In the genomic region with DNA sequence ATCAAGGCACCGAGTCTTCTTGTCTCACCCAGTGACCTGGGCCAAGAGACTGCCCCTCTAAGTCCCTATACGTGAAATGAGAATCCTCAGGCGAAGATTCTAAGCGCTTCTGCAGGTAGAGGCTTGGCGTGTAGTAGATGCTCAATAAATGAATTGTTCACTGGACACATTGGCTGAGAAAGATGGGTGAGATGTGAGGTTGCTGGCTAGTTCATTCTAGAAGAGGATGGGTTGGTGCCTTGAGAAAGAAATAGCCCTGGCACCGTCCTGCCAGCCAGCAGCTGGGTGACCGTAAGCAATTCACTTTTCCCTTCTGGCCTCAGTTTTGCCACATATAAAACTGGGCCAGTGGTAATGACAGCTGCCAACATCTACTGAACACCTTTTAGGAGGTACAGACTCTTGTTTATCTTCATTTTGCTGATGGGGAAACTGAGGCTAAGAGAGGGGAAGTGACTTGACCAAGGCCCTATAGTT, we compare ENCODE assay signal across 10 cellular contexts. TPM values are rescaled to one million over a fixed set of nuclear protein-coding genes. Genes with fewer than 3 reads are reported as not detected.
DNase-seq lines count a peak whose midpoint lies in the region; ATAC-seq and TF ChIP-seq lines count a peak whose summit lies in the region.
"Had no signal": no experiment of that assay in that cellular context is flagged by ENCODE, and none has a peak within 500 bp of the region (broad histone marks: within the 10 kb centered on the region; RNA-seq: fewer than 3 reads in every experiment).

No MANE protein-coding gene starts in this region.

- peak overlapping the region; percentile 87 for H3K4me2 ChIP-seq in fibroblast of lung (ENCODE audit: extremely low read depth, insufficient read depth, low read length)

- no peaks in the 10 kb centered on the region for H3K9me3 ChIP-seq in fibroblast of lung (ENCODE audit: control insufficient read depth, insufficient read depth, low read depth, low read length)
- H3K9me3 ChIP-seq in spleen, result no peaks in the 10 kb centered on the region
- H3K9me3 ChIP-seq: right atrium auricular region had no signal

- no peak for TF ChIP-seq POLR2A in spleen (IDR thresholded peaks at IDR 0.05)

- H3K27ac ChIP-seq in fibroblast of lung (ENCODE audit: insufficient read depth, low read length) (no peak overlapping the region), spleen (peak overlapping the region in 6 of 8 donors; percentile 7 to 87 (median 76))

- H3K9me3 Mint-ChIP-seq in T-helper 1 cell treated with Interleukin-12 subunit alpha and Interleukin-12 subunit beta and Interleukin-4 antibody, amounts not matched to agents 30 μg/mL and 1 μg/mL, for 36 hours, result no peaks in the 10 kb centered on the region
- no peaks in the 10 kb centered on the region for H3K9me3 Mint-ChIP-seq in T-cell

- H3K27me3 Mint-ChIP-seq in T-helper 1 cell treated with Interleukin-12 subunit alpha and Interleukin-12 subunit beta and Interleukin-4 antibody, amounts not matched to agents 30 μg/mL and 1 μg/mL, for 36 hours (ENCODE audit: low read depth), result no peaks in the 10 kb centered on the region
- H3K27me3 Mint-ChIP-seq in T-cell, result no peaks in the 10 kb centered on the region

- intact Hi-C loops in spleen (cut with DNase I; ENCODE audit: low total_unique reads), result no loop called here

- no peak overlapping the region for H2AFZ ChIP-seq in fibroblast of lung (ENCODE audit: low read length)

- H3K4me1 ChIP-seq in fibroblast of lung (ENCODE audit: control insufficient read depth, extremely low read depth, insufficient read depth, low read length) (peaks cover 5% of the 10 kb centered on the region), spleen (peaks cover 0 to 61% (median 33%) of the 10 kb centered on the region in 6 donors)

- H3K4me1 Mint-ChIP-seq in T-helper 1 cell treated with Interleukin-12 subunit alpha and Interleukin-12 subunit beta and Interleukin-4 antibody, amounts not matched to agents 30 μg/mL and 1 μg/mL, for 36 hours (ENCODE audit: low read depth), result peaks cover 19% of the 10 kb centered on the region
- H3K4me1 Mint-ChIP-seq in T-cell, result peaks cover 0 to 18% (median 6%) of the 10 kb centered on the region in 3 donors

- no peaks in the 10 kb centered on the region for H4K20me1 ChIP-seq in fibroblast of lung (ENCODE audit: control insufficient read depth, extremely low read depth, insufficient read depth, low read length)

- POLR2A ChIA-PET in T-cell (lab: Charles Lee), result no interaction called here

- CTCF ChIA-PET in T-cell (lab: Charles Lee), result no interaction called here

- H3K4me3 ChIP-seq in fibroblast of lung (replicated peaks in 1 of 4; ENCODE audit: control extremely low read depth in 1 of 4, insufficient read depth in 1 of 4, low read depth in 3 of 4, low read length in 4 of 4), result peak overlapping the region; percentile 49 to 67 (median 56)
- H3K4me3 ChIP-seq in spleen, result peak overlapping the region in 4 of 8 donors; percentile 1 to 87 (median 58)

- H3K79me2 ChIP-seq in fibroblast of lung (ENCODE audit: control insufficient read depth, insufficient read depth, low read length), result peaks cover 23% of the 10 kb centered on the region

- TF ChIP-seq CTCF in fibroblast of lung (conservative IDR thresholded peaks at IDR 0.05 in 1 of 2, IDR thresholded peaks at IDR 0.05 in 1 of 2; ENCODE audit: low read depth in 1 of 2, low read length in 2 of 2) (no peak), spleen (IDR thresholded peaks at IDR 0.05 in 8 of 11, conservative IDR thresholded peaks at IDR 0.05 in 3 of 11) (no peak)

- no peak for DNase-seq in T-helper 1 cell
- no peak for DNase-seq in T-cell
- no peak for DNase-seq in fibroblast of lung (ENCODE audit: low read depth in 2 of 2)
- peak; percentile 18 for DNase-seq in spleen
- DNase-seq in NCI-H2227 treated with DMSO at 0.1 percent for 48 hours (lab: John Stamatoyannopoulos, UW), result no peak
- DNase-seq in hepatic stellate cell (ENCODE audit: low spot score), result no peak
- DNase-seq: NCI-H524 had no signal

- H3K9ac ChIP-seq in fibroblast of lung (ENCODE audit: insufficient read depth, low read length), result no peak overlapping the region

- no peak for ATAC-seq in T-cell (replicated peaks in 1 of 4)
- ATAC-seq in GM19452 (IDR thresholded peaks at IDR 0.05; ENCODE audit: unreplicated experiment), result no peak

- H3K27me3 ChIP-seq in fibroblast of lung (ENCODE audit: control insufficient read depth, insufficient read depth, low read length), result no peaks in the 10 kb centered on the region
- peaks cover 0 to 23% (median 6%) of the 10 kb centered on the region in 7 donors for H3K27me3 ChIP-seq in spleen (replicated peaks in 1 of 7)
- H3K27me3 ChIP-seq: right atrium auricular region had no signal

- peak overlapping the region; percentile 4 for H3K4me3 Mint-ChIP-seq in T-helper 1 cell treated with Interleukin-12 subunit alpha and Interleukin-12 subunit beta and Interleukin-4 antibody, amounts not matched to agents 30 μg/mL and 1 μg/mL, for 36 hours
- peak overlapping the region; percentile 4 to 65 (median 44) for H3K4me3 Mint-ChIP-seq in T-cell

- no peaks in the 10 kb centered on the region for H3K36me3 Mint-ChIP-seq in T-helper 1 cell treated with Interleukin-12 subunit alpha and Interleukin-12 subunit beta and Interleukin-4 antibody, amounts not matched to agents 30 μg/mL and 1 μg/mL, for 36 hours (ENCODE audit: low read depth)
- H3K36me3 Mint-ChIP-seq in T-cell, result no peaks in the 10 kb centered on the region

- H3K27ac Mint-ChIP-seq in T-helper 1 cell treated with Interleukin-12 subunit alpha and Interleukin-12 subunit beta and Interleukin-4 antibody, amounts not matched to agents 30 μg/mL and 1 μg/mL, for 36 hours, result no peak overlapping the region
- peak overlapping the region in 1 of 2 donors; percentile 52 for H3K27ac Mint-ChIP-seq in T-cell

- H3K36me3 ChIP-seq in fibroblast of lung (ENCODE audit: control insufficient read depth, insufficient read depth, low read length), result peaks cover 2% of the 10 kb centered on the region
- peaks cover 0 to 16% (median 0%) of the 10 kb centered on the region in 6 donors for H3K36me3 ChIP-seq in spleen
- H3K36me3 ChIP-seq: right atrium auricular region had no signal

- WGBS in spleen, 5 donors, result 87 to 98% (median 91%) methylated on average over 7 of the region's 7 CpGs

RNA-seq across cellular contexts. Expression of gene SRC, which starts 1.4 kb away (rescaled TPM):
- total RNA-seq in T-cell, result 1 to 10 TPM; 1.4 to 4.5 (median 2.0) TPM
- total RNA-seq in fibroblast of lung, result 12.3 and 20.3 TPM in 2 replicates
- 17.8 and 18.6 TPM in 2 replicates for polyA plus RNA-seq in fibroblast of lung
- 17.6 and 20.6 TPM in 2 replicates for polyA plus RNA-seq in fibroblast of lung (2012)
- polyA minus RNA-seq in fibroblast of lung (ENCODE audit: low replicate concordance), result 75.3 and 83.3 TPM in 2 replicates
- 10 to 100 TPM; 27.3 to 68.0 (median 36.1) TPM for total RNA-seq in spleen
- polyA plus RNA-seq in spleen, result 10 to 100 TPM in 2 of 3 donors, 1 to 10 TPM in 1; 7.0 to 28.7 (median 10.1) TPM

RNA-seq across cellular contexts. Expression of gene MANBAL, which starts 57.9 kb away (rescaled TPM):
- total RNA-seq in T-cell, result 10 to 100 TPM in 3 of 5 donors, 1 to 10 TPM in 2; 5.8 to 12.6 (median 11.7) TPM
- 14.4 and 25.8 TPM in 2 replicates for total RNA-seq in fibroblast of lung
- 99.9 and 105 TPM in 2 replicates for polyA plus RNA-seq in fibroblast of lung
- polyA plus RNA-seq in fibroblast of lung (2012), result 78.4 and 81.3 TPM in 2 replicates
- polyA minus RNA-seq in fibroblast of lung (ENCODE audit: low replicate concordance), result 63.6 and 78.5 TPM in 2 replicates
- 10 to 100 TPM; 10.7 to 24.7 (median 18.1) TPM for total RNA-seq in spleen
- polyA plus RNA-seq in spleen, result 10 to 100 TPM; 30.2 to 33.0 (median 32.3) TPM
